1 cellular context compared by ENCODE assay signal in the genomic region with DNA sequence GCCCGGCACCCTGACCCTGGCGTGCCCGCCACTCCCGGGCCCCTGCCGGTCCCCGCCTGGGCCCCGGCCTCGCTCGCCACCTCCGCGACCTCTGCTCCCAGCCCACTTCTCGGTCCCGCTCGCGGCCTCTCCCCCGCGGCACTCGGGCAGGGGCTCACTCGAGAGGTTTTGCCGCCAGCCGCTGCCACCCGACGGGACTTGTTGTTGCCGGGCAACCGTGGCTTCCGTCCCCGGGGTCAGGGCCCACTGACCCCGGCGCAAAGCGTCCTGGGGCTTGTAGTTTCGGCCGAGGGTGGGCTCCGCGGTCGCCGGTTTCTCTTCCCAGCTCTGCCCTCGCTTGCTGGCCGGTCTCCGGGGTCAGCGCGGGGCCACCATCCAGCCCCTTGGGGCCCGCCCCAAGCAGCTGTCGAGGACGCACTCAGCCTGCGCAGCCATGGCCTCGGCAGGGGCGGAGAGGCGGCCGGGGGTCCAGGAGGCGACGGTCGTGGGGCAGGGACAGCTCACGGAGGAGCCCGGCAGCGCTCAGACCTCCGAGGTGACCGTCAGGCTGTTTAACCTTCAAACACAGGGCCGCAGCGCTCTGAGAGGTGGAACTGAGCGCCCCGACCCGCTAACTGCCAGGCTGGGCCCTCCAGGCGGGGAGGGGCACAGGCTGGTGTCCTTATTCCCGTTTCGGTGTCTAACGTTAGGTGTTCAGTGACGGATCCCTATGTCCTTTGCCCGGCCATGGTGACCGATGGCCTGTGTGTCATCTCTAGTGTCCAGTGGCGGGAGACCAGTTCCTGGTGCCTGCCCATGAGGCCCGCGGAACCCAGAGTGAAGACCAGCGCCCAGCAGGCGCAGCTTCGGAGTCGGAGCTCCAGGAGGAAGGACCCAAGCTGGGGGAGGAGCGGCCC.
TF ChIP-seq lines count a peak whose summit lies in the region.

TSS of gene C16orf86 (plus strand) at position 277 of the 896 bp plus-strand sequence. CDS start at position 434, 157 bp downstream.
TSS of gene ENKD1 (minus strand) at position 213 of the 896 bp plus-strand sequence. CDS start 308 bp downstream, outside the sequence.

TF ChIP-seq in HepG2, 621 proteins besides CTCF, POLR2A, EP300 and RAD21 (continued from another document and continues in another):
- TF ChIP-seq NR0B2 (CRISPR knock-in tag; IDR thresholded peaks at IDR 0.05) (0 out of 2 replicates have a peak, but pooled peaks have one; percentile 9), RARA (CRISPR knock-in tag; IDR thresholded peaks at IDR 0.05) (peak; percentile 34; the same call in 1 of the 2 replicates), ZNF720 (CRISPR knock-in tag; IDR thresholded peaks at IDR 0.05) (no peak), TCF7 (IDR thresholded peaks at IDR 0.05; ENCODE audit: low read depth) (no peak), ZNF792 (CRISPR knock-in tag; IDR thresholded peaks at IDR 0.05) (peak; percentile 8; the same call in 1 of the 2 replicates), TP53 (CRISPR knock-in tag; conservative IDR thresholded peaks at IDR 0.05) (0 out of 2 replicates have a peak, but pooled peaks have one; percentile 45), CEBPB (IDR thresholded peaks at IDR 0.05; ENCODE audit: borderline replicate concordance, low read depth, low read length) (no peak), ZBTB43 (CRISPR knock-in tag; conservative IDR thresholded peaks at IDR 0.05) (no peak), MTA3 (CRISPR knock-in tag; IDR thresholded peaks at IDR 0.05) (no peak), ZNF616 (CRISPR knock-in tag; IDR thresholded peaks at IDR 0.05; ENCODE audit: low read depth) (peak; percentile 33), SOX6 (IDR thresholded peaks at IDR 0.05) (no peak), SOX6 (CRISPR knock-in tag; IDR thresholded peaks at IDR 0.05) (no peak; the same call in 1 of the 2 replicates), GLI4 (CRISPR knock-in tag; IDR thresholded peaks at IDR 0.05; ENCODE audit: borderline replicate concordance) (no peak), KDM5A (IDR thresholded peaks at IDR 0.05; ENCODE audit: borderline replicate concordance, low read length) (0 out of 2 replicates have a peak, but pooled peaks have one; percentile 43), FLYWCH1 (CRISPR knock-in tag; IDR thresholded peaks at IDR 0.05) (no peak), IKZF1 (IDR thresholded peaks at IDR 0.05) (no peak), AGO1 (IDR thresholded peaks at IDR 0.05; ENCODE audit: low read depth, low read length, poor library complexity, severe bottlenecking) (peak; percentile 55), NONO (IDR thresholded peaks at IDR 0.05) (no peak), NONO (CRISPR knock-in tag; conservative IDR thresholded peaks at IDR 0.05) (peak; percentile 27; the same call in 1 of the 2 replicates), SETDB1 (CRISPR knock-in tag; IDR thresholded peaks at IDR 0.05; ENCODE audit: borderline replicate concordance) (no peak; the same call in 1 of the 2 replicates), GATA4 (IDR thresholded peaks at IDR 0.05; ENCODE audit: borderline replicate concordance, low read depth) (no peak), ZNF501 (CRISPR knock-in tag; IDR thresholded peaks at IDR 0.05) (peak; percentile 94), ZNF329 (CRISPR knock-in tag; IDR thresholded peaks at IDR 0.05; ENCODE audit: low read depth) (no peak), HCFC1 (IDR thresholded peaks at IDR 0.05; ENCODE audit: low read depth, low read length) (peak; percentile 96), TOE1 (CRISPR knock-in tag; IDR thresholded peaks at IDR 0.05) (no peak; the same call in 1 of the 2 replicates), BRCA1 (CRISPR knock-in tag; IDR thresholded peaks at IDR 0.05) (no peak), ZNF484 (CRISPR knock-in tag; IDR thresholded peaks at IDR 0.05; ENCODE audit: borderline replicate concordance, low read depth) (no peak), SYNCRIP (IDR thresholded peaks at IDR 0.05; ENCODE audit: insufficient read depth, low read depth, low read length) (no peak), SPEN (CRISPR knock-in tag; IDR thresholded peaks at IDR 0.05; ENCODE audit: low read depth) (peak; percentile 41; the same call in 1 of the 2 replicates), ATF3 (CRISPR knock-in tag; IDR thresholded peaks at IDR 0.05) (no peak), CREB1 (IDR thresholded peaks at IDR 0.05) (no peak), CREB1 (CRISPR knock-in tag; IDR thresholded peaks at IDR 0.05) (no peak), ZNF503 (CRISPR knock-in tag; IDR thresholded peaks at IDR 0.05) (0 out of 2 replicates have a peak, but pooled peaks have one; percentile 11), ATF1 (CRISPR knock-in tag; IDR thresholded peaks at IDR 0.05) (no peak), ZBTB8A (CRISPR knock-in tag; IDR thresholded peaks at IDR 0.05; ENCODE audit: borderline replicate concordance, low read depth) (no peak), ZNF782 (CRISPR knock-in tag; IDR thresholded peaks at IDR 0.05; ENCODE audit: borderline replicate concordance) (no peak), ATF7 (IDR thresholded peaks at IDR 0.05) (no peak), ATF7 (CRISPR knock-in tag; IDR thresholded peaks at IDR 0.05) (no peak), GLMP (CRISPR knock-in tag; IDR thresholded peaks at IDR 0.05; ENCODE audit: borderline replicate concordance) (no peak), CHD4 (IDR thresholded peaks at IDR 0.05; ENCODE audit: borderline replicate concordance, low read length) (no peak), RBM22 (optimal IDR thresholded peaks at IDR 0.05; ENCODE audit: low read length) (peak; percentile 15), TEAD3 (CRISPR knock-in tag; optimal IDR thresholded peaks at IDR 0.05; ENCODE audit: borderline replicate concordance) (no peak), REL (CRISPR knock-in tag; conservative IDR thresholded peaks at IDR 0.05) (no peak), NR3C1 (CRISPR knock-in tag; IDR thresholded peaks at IDR 0.05) (no peak; the same call in 1 of the 2 replicates), MTA1 (CRISPR knock-in tag; IDR thresholded peaks at IDR 0.05; ENCODE audit: borderline replicate concordance) (no peak; the same call in 1 of the 2 replicates), RBFOX2 (IDR thresholded peaks at IDR 0.05; ENCODE audit: low read depth, low read length) (peak; percentile 76), ZNF281 (CRISPR knock-in tag; IDR thresholded peaks at IDR 0.05; ENCODE audit: borderline replicate concordance) (peak; percentile 42; the same call in 1 of the 2 replicates), ZNF263 (CRISPR knock-in tag; IDR thresholded peaks at IDR 0.05) (no peak), ZNF670 (CRISPR knock-in tag; IDR thresholded peaks at IDR 0.05; ENCODE audit: borderline replicate concordance) (peak; percentile 73; the same call in 1 of the 2 replicates), ZMAT3 (CRISPR knock-in tag; conservative IDR thresholded peaks at IDR 0.05) (peak; percentile 76; the same call in 1 of the 2 replicates)
- TF ChIP-seq, protein P1, sequence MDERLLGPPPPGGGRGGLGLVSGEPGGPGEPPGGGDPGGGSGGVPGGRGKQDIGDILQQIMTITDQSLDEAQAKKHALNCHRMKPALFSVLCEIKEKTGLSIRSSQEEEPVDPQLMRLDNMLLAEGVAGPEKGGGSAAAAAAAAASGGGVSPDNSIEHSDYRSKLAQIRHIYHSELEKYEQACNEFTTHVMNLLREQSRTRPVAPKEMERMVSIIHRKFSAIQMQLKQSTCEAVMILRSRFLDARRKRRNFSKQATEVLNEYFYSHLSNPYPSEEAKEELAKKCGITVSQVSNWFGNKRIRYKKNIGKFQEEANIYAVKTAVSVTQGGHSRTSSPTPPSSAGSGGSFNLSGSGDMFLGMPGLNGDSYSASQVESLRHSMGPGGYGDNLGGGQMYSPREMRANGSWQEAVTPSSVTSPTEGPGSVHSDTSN (CRISPR knock-in tag; IDR thresholded peaks at IDR 0.05): no peak
- TF ChIP-seq, protein P2, sequence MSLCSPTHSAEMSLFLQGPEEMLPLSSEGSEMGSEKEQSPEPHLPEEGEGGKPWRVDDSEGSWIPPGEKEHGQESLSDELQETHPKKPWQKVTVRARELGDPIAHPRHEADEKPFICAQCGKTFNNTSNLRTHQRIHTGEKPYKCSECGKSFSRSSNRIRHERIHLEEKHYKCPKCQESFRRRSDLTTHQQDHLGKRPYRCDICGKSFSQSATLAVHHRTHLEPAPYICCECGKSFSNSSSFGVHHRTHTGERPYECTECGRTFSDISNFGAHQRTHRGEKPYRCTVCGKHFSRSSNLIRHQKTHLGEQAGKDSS (CRISPR knock-in tag; IDR thresholded peaks at IDR 0.05; ENCODE audit: borderline replicate concordance, low read depth): no peak
- TF ChIP-seq, protein P3, sequence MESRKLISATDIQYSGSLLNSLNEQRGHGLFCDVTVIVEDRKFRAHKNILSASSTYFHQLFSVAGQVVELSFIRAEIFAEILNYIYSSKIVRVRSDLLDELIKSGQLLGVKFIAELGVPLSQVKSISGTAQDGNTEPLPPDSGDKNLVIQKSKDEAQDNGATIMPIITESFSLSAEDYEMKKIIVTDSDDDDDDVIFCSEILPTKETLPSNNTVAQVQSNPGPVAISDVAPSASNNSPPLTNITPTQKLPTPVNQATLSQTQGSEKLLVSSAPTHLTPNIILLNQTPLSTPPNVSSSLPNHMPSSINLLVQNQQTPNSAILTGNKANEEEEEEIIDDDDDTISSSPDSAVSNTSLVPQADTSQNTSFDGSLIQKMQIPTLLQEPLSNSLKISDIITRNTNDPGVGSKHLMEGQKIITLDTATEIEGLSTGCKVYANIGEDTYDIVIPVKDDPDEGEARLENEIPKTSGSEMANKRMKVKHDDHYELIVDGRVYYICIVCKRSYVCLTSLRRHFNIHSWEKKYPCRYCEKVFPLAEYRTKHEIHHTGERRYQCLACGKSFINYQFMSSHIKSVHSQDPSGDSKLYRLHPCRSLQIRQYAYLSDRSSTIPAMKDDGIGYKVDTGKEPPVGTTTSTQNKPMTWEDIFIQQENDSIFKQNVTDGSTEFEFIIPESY (CRISPR knock-in tag; IDR thresholded peaks at IDR 0.05): peak; percentile 6; the same call in 1 of the 2 replicates
- TF ChIP-seq, protein P4, sequence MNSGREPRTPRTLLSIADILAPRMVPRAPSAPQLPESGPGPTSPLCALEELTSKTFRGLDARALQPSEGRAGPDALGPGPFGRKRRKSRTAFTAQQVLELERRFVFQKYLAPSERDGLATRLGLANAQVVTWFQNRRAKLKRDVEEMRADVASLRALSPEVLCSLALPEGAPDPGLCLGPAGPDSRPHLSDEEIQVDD (CRISPR knock-in tag; IDR thresholded peaks at IDR 0.05; ENCODE audit: borderline replicate concordance): peak; percentile 85; the same call in 1 of the 2 replicates
